Comparison of ENCODE assay signal across 8 cellular contexts in genomic region chrX:52261463-52262194, GRCh38.
DNase-seq lines count a peak whose midpoint lies in the region; ATAC-seq, FAIRE-seq and TF ChIP-seq lines count a peak whose summit lies in the region.

No MANE protein-coding gene starts in this region.

- H3K36me3 Mint-ChIP-seq in activated naive CD8-positive, alpha-beta T cell treated with anti-CD3 and anti-CD28 coated beads, Interleukin-2, amount 10 ng/mL, durations not matched to agents 7 days and 5 days = no peaks in the 10 kb centered on the region

- peaks cover 5% of the 10 kb centered on the region for H3K27me3 Mint-ChIP-seq in activated naive CD8-positive, alpha-beta T cell treated with anti-CD3 and anti-CD28 coated beads, Interleukin-2, amount 10 ng/mL, durations not matched to agents 7 days and 5 days

- no peaks in the 10 kb centered on the region for H3K36me3 ChIP-seq in pancreas
- H3K36me3 ChIP-seq in tibial artery = no peaks in the 10 kb centered on the region

- H3K27ac Mint-ChIP-seq in activated naive CD8-positive, alpha-beta T cell treated with anti-CD3 and anti-CD28 coated beads, Interleukin-2, amount 10 ng/mL, durations not matched to agents 7 days and 5 days = peak overlapping the region; percentile 98

- POLR2A ChIA-PET in activated naive CD8-positive, alpha-beta T cell treated with anti-CD3 and anti-CD28 coated beads, Interleukin-2, amount 10 ng/mL, durations not matched to agents 7 days and 5 days (lab: Charles Lee) = interaction anchor here (0.9 kb wide), 1 partner anchor 868 kb away, joined by 3 read pairs; no protein-coding TSS in a partner anchor

- H3K27ac ChIP-seq in pancreas (peak overlapping the region; percentile 64 to 85 (median 79)), tibial artery (peak overlapping the region; percentile 80 to 85)

- H3K4me1 ChIP-seq in pancreas (peaks cover 0 to 9% (median 0%) of the 10 kb centered on the region in 3 donors), tibial artery (peaks cover 0 to 6% (median 3%) of the 10 kb centered on the region in 4 donors)

- WGBS in pancreas, 2 donors = 0 to 1% methylated on average over 40 to 41 of the region's 41 CpGs

- peak overlapping the region; percentile 20 to 67 (median 49) for H3K4me3 ChIP-seq in pancreas
- peak overlapping the region; percentile 52 to 60 for H3K4me3 ChIP-seq in tibial artery

- intact Hi-C loops in head of caudate nucleus (cut with DNase I) (no loop called here), pancreas (cut with DNase I) (no loop called here), tibial artery (cut with DNase I; ENCODE audit: low total_unique reads) (no loop called here)

- ATAC-seq in HG02642 (IDR thresholded peaks at IDR 0.05; ENCODE audit: poor library complexity, unreplicated experiment) (peak; percentile 99), pancreas (peak; percentile 99 to 100 (median 100))
- peak; percentile 94 for ATAC-seq in activated naive CD8-positive, alpha-beta T cell treated with anti-CD3 and anti-CD28 coated beads, Interleukin-2, amount 10 ng/mL, durations not matched to agents 7 days and 5 days (ENCODE audit: low read depth)

- peak; percentile 64 for FAIRE-seq in pancreas (lab: Jason Lieb, UNC)

- H3K27me3 ChIP-seq in pancreas = peaks cover 0 to 25% (median 6%) of the 10 kb centered on the region in 4 donors
- no peaks in the 10 kb centered on the region for H3K27me3 ChIP-seq in tibial artery

- TF ChIP-seq CTCF in GM12873 (IDR thresholded peaks at IDR 0.05; ENCODE audit: insufficient read depth, low read depth, low read length, missing control alignments) (peak; percentile 85), pancreas (IDR thresholded peaks at IDR 0.05) (peak; percentile 87 to 94 (median 90)), tibial artery (IDR thresholded peaks at IDR 0.05) (peak; percentile 70 to 99)

- H3K4me1 Mint-ChIP-seq in activated naive CD8-positive, alpha-beta T cell treated with anti-CD3 and anti-CD28 coated beads, Interleukin-2, amount 10 ng/mL, durations not matched to agents 7 days and 5 days = peaks cover 11% of the 10 kb centered on the region

- H3K9me3 ChIP-seq in pancreas (no peaks in the 10 kb centered on the region), tibial artery (no peaks in the 10 kb centered on the region)

- no peaks in the 10 kb centered on the region for H3K9me3 Mint-ChIP-seq in activated naive CD8-positive, alpha-beta T cell treated with anti-CD3 and anti-CD28 coated beads, Interleukin-2, amount 10 ng/mL, durations not matched to agents 7 days and 5 days

- peak overlapping the region; percentile 91 for H3K4me3 Mint-ChIP-seq in activated naive CD8-positive, alpha-beta T cell treated with anti-CD3 and anti-CD28 coated beads, Interleukin-2, amount 10 ng/mL, durations not matched to agents 7 days and 5 days

- DNase-seq in NCI-H1092 treated with DMSO at 0.1 percent for 48 hours (lab: John Stamatoyannopoulos, UW) = peak; percentile 95
- DNase-seq in SKM-1 treated with dmso at 0.1 percent for 144 hours (lab: John Stamatoyannopoulos, UW; ENCODE audit: unreplicated experiment) = peak; percentile 45
- peak; percentile 79 for DNase-seq in activated naive CD8-positive, alpha-beta T cell treated with anti-CD3 and anti-CD28 coated beads, Interleukin-2, amount 10 ng/mL, durations not matched to agents 7 days and 5 days
- DNase-seq in head of caudate nucleus = peak; percentile 84 to 98 (median 96)
- DNase-seq in pancreas = peak; percentile 91 to 98 (median 97)
- DNase-seq in tibial artery = peak; percentile 90 to 95

Comparison
In these comparisons a context has a peak if more than half of its experiments do, and no peak if none do; other contexts are left out.
1. Peak in every context shown above with its lines: DNase-seq, ATAC-seq, H3K4me3 ChIP-seq and H3K27ac ChIP-seq.
2. DNase-seq: peak in every context shown above with its lines; median percentile 97 in pancreas; 96 in head of caudate nucleus; 95 in NCI-H1092 treated with DMSO at 0.1 percent for 48 hours; 92 in tibial artery; 79 in activated naive CD8-positive, alpha-beta T cell treated with anti-CD3 and anti-CD28 coated beads, Interleukin-2, amount 10 ng/mL, durations not matched to agents 7 days and 5 days; 45 in SKM-1 treated with dmso at 0.1 percent for 144 hours.